Comparison of ENCODE assay signal across 1 cellular context in the genomic region with DNA sequence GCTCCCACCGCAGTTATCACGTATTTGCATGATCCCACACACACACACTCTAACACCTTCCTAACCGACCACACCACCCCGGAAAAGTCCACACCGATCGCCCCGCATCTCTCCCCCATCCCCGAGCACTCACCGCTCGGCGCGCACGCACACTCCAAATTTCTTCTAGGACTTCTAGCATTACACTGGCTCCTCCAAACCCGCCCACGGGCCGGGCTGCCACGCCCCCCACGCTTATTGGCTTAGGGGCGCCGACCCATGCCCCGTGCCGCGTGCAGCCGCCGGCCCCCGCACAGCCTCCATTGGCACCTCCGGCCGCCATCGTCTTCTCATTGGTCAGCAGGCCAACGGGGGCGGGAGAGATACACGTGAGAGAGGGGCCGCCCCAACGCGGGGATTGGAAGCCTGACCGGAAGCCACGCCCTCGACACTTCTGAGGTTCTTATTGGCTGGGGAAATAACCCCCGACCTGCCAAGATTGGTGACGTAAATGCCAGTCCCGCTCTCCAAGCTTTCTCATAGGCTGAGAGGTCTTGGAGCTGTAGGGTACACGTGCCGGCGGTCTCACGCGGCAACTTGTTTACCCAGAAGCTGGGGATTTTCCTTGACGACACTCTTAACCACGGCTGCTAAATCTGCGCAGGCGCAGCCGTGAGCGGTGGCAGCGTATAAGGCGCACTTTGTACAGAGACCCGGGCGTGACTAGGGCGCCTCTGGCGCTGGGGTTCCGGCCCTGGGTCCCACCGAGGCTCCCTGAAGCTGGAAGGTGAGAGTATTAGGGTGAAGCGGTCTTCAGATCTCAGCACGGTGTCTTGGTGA.
TF ChIP-seq lines count a peak whose summit lies in the region.

No MANE protein-coding gene starts in this region.

TF ChIP-seq in K562, 482 proteins besides CTCF, POLR2A, EP300 and RAD21 (continued from another document and continues in another):
- TF ChIP-seq, protein P1, sequence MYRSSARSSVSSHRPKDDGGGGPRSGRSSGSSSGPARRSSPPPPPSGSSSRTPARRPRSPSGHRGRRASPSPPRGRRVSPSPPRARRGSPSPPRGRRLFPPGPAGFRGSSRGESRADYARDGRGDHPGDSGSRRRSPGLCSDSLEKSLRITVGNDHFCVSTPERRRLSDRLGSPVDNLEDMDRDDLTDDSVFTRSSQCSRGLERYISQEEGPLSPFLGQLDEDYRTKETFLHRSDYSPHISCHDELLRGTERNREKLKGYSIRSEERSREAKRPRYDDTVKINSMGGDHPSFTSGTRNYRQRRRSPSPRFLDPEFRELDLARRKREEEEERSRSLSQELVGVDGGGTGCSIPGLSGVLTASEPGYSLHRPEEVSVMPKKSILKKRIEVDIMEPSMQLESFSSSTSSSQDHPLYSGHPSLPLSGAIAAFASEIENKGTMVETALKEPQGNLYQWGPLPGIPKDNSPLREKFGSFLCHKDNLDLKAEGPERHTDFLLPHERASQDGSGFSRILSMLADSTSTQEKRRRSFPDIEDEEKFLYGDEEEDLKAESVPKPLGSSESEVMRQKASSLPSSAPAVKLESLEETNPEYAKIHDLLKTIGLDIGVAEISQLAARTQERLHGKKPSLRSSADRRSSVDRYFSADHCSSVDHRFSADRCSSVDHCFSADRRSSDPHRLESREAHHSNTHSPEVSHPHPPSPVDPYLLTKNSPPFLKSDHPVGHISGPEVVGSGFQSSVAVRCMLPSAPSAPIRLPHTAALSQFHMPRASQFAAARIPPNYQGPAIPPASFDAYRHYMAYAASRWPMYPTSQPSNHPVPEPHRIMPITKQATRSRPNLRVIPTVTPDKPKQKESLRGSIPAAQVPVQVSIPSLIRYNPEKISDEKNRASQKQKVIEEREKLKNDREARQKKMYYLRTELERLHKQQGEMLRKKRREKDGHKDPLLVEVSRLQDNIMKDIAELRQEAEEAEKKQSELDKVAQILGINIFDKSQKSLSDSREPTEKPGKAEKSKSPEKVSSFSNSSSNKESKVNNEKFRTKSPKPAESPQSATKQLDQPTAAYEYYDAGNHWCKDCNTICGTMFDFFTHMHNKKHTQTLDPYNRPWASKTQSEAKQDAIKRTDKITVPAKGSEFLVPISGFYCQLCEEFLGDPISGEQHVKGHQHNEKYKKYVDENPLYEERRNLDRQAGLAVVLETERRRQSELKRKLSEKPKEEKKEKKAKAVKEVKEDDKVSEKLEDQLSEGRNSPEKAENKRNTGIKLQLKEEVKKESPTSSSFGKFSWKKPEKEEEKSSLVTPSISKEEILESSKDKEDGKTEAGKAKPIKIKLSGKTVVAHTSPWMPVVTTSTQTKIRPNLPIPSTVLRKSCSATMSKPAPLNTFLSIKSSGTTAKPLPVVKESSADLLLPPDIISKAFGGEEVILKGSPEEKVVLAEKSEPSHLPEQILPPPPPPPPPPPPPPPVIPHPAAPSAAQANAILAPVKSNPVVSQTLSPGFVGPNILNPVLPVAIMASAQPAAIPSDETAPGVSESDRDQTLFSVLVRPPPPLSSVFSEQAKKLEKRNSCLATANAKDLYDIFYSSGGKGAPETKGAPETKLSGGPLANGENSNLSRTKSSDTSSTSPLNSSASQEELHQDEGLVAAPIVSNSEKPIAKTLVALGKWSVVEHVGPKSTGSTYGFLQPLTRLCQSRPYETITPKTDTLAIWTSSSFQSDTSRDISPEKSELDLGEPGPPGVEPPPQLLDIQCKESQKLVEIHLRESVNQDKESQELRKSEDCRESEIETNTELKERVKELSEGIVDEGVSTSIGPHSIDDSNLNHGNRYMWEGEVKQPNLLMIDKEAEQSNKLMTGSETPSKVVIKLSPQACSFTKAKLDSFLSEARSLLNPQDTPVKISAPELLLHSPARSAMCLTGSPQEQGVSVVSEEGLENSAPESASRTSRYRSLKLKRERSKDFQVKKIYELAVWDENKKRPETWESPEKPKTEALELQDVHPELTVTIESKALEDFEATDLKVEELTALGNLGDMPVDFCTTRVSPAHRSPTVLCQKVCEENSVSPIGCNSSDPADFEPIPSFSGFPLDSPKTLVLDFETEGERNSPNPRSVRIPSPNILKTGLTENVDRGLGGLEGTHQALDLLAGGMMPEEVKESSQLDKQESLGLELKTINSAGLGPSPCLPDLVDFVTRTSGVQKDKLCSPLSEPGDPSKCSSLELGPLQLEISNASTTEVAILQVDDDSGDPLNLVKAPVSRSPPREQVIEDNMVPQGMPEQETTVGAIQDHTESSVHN (IDR thresholded peaks at IDR 0.05; ENCODE audit: borderline replicate concordance in 1 of 2, low read depth in 1 of 2), result peak in 1 of 2 experiments; percentile 95; a peak in 2 of 4 replicates
- TF ChIP-seq RBM14 (IDR thresholded peaks at IDR 0.05; ENCODE audit: borderline replicate concordance, insufficient read depth, low read depth, low read length), result no peak
- TF ChIP-seq GABPA (tag; conservative IDR thresholded peaks at IDR 0.05; ENCODE audit: low read depth), result peak; percentile 89
- TF ChIP-seq GATA2 (CRISPR knock-in tag; IDR thresholded peaks at IDR 0.05), result no peak
- TF ChIP-seq ETV6 (IDR thresholded peaks at IDR 0.05; ENCODE audit: borderline replicate concordance in 1 of 2, low read depth in 2 of 2, low read length in 1 of 2), result no peak
- no peak for TF ChIP-seq ETV6 (CRISPR knock-in tag; IDR thresholded peaks at IDR 0.05; ENCODE audit: borderline replicate concordance)
- TF ChIP-seq TAF1 (IDR thresholded peaks at IDR 0.05; ENCODE audit: control insufficient read depth, extremely low read depth, insufficient read depth, low read length, severe bottlenecking), result peak; percentile 66
- TF ChIP-seq, protein P2, sequence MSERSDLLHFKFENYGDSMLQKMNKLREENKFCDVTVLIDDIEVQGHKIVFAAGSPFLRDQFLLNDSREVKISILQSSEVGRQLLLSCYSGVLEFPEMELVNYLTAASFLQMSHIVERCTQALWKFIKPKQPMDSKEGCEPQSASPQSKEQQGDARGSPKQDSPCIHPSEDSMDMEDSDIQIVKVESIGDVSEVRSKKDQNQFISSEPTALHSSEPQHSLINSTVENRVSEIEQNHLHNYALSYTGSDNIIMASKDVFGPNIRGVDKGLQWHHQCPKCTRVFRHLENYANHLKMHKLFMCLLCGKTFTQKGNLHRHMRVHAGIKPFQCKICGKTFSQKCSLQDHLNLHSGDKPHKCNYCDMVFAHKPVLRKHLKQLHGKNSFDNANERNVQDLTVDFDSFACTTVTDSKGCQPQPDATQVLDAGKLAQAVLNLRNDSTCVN (CRISPR knock-in tag; IDR thresholded peaks at IDR 0.05), result 0 out of 2 replicates have a peak, but pooled peaks have one; percentile 46
- TF ChIP-seq ZZZ3 (IDR thresholded peaks at IDR 0.05), result no peak
- TF ChIP-seq, protein P3, sequence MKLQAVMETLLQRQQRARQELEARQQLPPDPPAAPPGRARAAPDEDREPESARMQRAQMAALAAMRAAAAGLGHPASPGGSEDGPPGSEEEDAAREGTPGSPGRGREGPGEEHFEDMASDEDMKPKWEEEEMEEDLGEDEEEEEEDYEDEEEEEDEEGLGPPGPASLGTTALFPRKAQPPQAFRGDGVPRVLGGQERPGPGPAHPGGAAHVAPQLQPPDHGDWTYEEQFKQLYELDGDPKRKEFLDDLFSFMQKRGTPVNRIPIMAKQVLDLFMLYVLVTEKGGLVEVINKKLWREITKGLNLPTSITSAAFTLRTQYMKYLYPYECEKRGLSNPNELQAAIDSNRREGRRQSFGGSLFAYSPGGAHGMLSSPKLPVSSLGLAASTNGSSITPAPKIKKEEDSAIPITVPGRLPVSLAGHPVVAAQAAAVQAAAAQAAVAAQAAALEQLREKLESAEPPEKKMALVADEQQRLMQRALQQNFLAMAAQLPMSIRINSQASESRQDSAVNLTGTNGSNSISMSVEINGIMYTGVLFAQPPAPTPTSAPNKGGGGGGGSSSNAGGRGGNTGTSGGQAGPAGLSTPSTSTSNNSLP (IDR thresholded peaks at IDR 0.05; ENCODE audit: borderline replicate concordance, low read depth, low read length), result peak; percentile 57; the same call in 1 of the 2 replicates
- peak; percentile 67 for TF ChIP-seq ZFX (CRISPR knock-in tag; IDR thresholded peaks at IDR 0.05)
- TF ChIP-seq, protein P4, sequence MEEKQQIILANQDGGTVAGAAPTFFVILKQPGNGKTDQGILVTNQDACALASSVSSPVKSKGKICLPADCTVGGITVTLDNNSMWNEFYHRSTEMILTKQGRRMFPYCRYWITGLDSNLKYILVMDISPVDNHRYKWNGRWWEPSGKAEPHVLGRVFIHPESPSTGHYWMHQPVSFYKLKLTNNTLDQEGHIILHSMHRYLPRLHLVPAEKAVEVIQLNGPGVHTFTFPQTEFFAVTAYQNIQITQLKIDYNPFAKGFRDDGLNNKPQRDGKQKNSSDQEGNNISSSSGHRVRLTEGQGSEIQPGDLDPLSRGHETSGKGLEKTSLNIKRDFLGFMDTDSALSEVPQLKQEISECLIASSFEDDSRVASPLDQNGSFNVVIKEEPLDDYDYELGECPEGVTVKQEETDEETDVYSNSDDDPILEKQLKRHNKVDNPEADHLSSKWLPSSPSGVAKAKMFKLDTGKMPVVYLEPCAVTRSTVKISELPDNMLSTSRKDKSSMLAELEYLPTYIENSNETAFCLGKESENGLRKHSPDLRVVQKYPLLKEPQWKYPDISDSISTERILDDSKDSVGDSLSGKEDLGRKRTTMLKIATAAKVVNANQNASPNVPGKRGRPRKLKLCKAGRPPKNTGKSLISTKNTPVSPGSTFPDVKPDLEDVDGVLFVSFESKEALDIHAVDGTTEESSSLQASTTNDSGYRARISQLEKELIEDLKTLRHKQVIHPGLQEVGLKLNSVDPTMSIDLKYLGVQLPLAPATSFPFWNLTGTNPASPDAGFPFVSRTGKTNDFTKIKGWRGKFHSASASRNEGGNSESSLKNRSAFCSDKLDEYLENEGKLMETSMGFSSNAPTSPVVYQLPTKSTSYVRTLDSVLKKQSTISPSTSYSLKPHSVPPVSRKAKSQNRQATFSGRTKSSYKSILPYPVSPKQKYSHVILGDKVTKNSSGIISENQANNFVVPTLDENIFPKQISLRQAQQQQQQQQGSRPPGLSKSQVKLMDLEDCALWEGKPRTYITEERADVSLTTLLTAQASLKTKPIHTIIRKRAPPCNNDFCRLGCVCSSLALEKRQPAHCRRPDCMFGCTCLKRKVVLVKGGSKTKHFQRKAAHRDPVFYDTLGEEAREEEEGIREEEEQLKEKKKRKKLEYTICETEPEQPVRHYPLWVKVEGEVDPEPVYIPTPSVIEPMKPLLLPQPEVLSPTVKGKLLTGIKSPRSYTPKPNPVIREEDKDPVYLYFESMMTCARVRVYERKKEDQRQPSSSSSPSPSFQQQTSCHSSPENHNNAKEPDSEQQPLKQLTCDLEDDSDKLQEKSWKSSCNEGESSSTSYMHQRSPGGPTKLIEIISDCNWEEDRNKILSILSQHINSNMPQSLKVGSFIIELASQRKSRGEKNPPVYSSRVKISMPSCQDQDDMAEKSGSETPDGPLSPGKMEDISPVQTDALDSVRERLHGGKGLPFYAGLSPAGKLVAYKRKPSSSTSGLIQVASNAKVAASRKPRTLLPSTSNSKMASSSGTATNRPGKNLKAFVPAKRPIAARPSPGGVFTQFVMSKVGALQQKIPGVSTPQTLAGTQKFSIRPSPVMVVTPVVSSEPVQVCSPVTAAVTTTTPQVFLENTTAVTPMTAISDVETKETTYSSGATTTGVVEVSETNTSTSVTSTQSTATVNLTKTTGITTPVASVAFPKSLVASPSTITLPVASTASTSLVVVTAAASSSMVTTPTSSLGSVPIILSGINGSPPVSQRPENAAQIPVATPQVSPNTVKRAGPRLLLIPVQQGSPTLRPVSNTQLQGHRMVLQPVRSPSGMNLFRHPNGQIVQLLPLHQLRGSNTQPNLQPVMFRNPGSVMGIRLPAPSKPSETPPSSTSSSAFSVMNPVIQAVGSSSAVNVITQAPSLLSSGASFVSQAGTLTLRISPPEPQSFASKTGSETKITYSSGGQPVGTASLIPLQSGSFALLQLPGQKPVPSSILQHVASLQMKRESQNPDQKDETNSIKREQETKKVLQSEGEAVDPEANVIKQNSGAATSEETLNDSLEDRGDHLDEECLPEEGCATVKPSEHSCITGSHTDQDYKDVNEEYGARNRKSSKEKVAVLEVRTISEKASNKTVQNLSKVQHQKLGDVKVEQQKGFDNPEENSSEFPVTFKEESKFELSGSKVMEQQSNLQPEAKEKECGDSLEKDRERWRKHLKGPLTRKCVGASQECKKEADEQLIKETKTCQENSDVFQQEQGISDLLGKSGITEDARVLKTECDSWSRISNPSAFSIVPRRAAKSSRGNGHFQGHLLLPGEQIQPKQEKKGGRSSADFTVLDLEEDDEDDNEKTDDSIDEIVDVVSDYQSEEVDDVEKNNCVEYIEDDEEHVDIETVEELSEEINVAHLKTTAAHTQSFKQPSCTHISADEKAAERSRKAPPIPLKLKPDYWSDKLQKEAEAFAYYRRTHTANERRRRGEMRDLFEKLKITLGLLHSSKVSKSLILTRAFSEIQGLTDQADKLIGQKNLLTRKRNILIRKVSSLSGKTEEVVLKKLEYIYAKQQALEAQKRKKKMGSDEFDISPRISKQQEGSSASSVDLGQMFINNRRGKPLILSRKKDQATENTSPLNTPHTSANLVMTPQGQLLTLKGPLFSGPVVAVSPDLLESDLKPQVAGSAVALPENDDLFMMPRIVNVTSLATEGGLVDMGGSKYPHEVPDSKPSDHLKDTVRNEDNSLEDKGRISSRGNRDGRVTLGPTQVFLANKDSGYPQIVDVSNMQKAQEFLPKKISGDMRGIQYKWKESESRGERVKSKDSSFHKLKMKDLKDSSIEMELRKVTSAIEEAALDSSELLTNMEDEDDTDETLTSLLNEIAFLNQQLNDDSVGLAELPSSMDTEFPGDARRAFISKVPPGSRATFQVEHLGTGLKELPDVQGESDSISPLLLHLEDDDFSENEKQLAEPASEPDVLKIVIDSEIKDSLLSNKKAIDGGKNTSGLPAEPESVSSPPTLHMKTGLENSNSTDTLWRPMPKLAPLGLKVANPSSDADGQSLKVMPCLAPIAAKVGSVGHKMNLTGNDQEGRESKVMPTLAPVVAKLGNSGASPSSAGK (IDR thresholded peaks at IDR 0.05), result peak; percentile 93
- no peak for TF ChIP-seq NFIX (CRISPR knock-in tag; IDR thresholded peaks at IDR 0.05; ENCODE audit: low read depth)
- peak; percentile 98 for TF ChIP-seq SP1 (CRISPR knock-in tag; IDR thresholded peaks at IDR 0.05)
- peak; percentile 44; the same call in 1 of the 2 replicates for TF ChIP-seq NCOA1 (IDR thresholded peaks at IDR 0.05; ENCODE audit: low read depth)
- no peak for TF ChIP-seq ZNF644 (tag; IDR thresholded peaks at IDR 0.05; ENCODE audit: low read depth)
- TF ChIP-seq JUND (IDR thresholded peaks at IDR 0.05; ENCODE audit: borderline replicate concordance, low read depth, low read length), result peak; percentile 5; the same call in 1 of the 2 replicates
- TF ChIP-seq JUND (tag; IDR thresholded peaks at IDR 0.05; ENCODE audit: borderline replicate concordance, low read depth, low read length), result 0 out of 3 replicates have a peak, but pooled peaks have one; percentile 15
- 0 out of 2 replicates have a peak, but pooled peaks have one; percentile 27 for TF ChIP-seq KLF16 (IDR thresholded peaks at IDR 0.05)
- TF ChIP-seq DPF2 (IDR thresholded peaks at IDR 0.05), result peak; percentile 32; the same call in 1 of the 2 replicates
- no peak for TF ChIP-seq ZNF174 (CRISPR knock-in tag; IDR thresholded peaks at IDR 0.05)
- TF ChIP-seq, protein P5, sequence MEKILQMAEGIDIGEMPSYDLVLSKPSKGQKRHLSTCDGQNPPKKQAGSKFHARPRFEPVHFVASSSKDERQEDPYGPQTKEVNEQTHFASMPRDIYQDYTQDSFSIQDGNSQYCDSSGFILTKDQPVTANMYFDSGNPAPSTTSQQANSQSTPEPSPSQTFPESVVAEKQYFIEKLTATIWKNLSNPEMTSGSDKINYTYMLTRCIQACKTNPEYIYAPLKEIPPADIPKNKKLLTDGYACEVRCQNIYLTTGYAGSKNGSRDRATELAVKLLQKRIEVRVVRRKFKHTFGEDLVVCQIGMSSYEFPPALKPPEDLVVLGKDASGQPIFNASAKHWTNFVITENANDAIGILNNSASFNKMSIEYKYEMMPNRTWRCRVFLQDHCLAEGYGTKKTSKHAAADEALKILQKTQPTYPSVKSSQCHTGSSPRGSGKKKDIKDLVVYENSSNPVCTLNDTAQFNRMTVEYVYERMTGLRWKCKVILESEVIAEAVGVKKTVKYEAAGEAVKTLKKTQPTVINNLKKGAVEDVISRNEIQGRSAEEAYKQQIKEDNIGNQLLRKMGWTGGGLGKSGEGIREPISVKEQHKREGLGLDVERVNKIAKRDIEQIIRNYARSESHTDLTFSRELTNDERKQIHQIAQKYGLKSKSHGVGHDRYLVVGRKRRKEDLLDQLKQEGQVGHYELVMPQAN (IDR thresholded peaks at IDR 0.05; ENCODE audit: borderline replicate concordance), result peak; percentile 91
- TF ChIP-seq ZFP30 (CRISPR knock-in tag; IDR thresholded peaks at IDR 0.05; ENCODE audit: borderline replicate concordance), result no peak
- TF ChIP-seq ATF7 (IDR thresholded peaks at IDR 0.05), result peak; percentile 95
